ENCODE assay signal across 9 cellular contexts in genomic region chr16:29814592-29814991, GRCh38. TPM values are rescaled to one million over a fixed set of nuclear protein-coding genes. Genes with fewer than 3 reads are reported as not detected.
DNase-seq lines count a peak whose midpoint lies in the region; ATAC-seq and TF ChIP-seq lines count a peak whose summit lies in the region.
"Had no signal": no experiment of that assay in that cellular context is flagged by ENCODE, and none has a peak within 500 bp of the region (broad histone marks: within the 10 kb centered on the region; RNA-seq: fewer than 3 reads in every experiment).

No MANE protein-coding gene starts in this region.

- peak overlapping the region in 2 of 3 donors; percentile 74 to 92 for H3K9ac ChIP-seq in skeletal muscle tissue (ENCODE audit: low read depth in 1 of 3, low read length in 3 of 3)

- ATAC-seq in T-cell (replicated peaks in 1 of 4) = no peak

- peak overlapping the region; percentile 89 to 94 (median 94) for H3K4me3 Mint-ChIP-seq in T-cell

- no peaks in the 10 kb centered on the region for H3K9me3 ChIP-seq in skeletal muscle tissue (ENCODE audit: control insufficient read depth in 3 of 3, low read length in 3 of 3)
- H3K9me3 ChIP-seq: adrenal gland had no signal

- peak overlapping the region; percentile 30 for H3K27ac ChIP-seq in skeletal muscle tissue (ENCODE audit: low read depth, low read length)

- peak overlapping the region; percentile 96 to 97 for H3K27ac Mint-ChIP-seq in T-cell

- H3K4me1 Mint-ChIP-seq in T-cell = peaks cover 62 to 81% (median 67%) of the 10 kb centered on the region in 3 donors

- peaks cover 14% of the 10 kb centered on the region for H3K36me3 Mint-ChIP-seq in T-cell

- peaks cover 12% of the 10 kb centered on the region for H3K36me3 ChIP-seq in H7 (replicated peaks; ENCODE audit: control insufficient read depth, insufficient read depth, low read length)
- H3K36me3 ChIP-seq in skeletal muscle tissue (ENCODE audit: control insufficient read depth in 3 of 3, insufficient read depth in 3 of 3, low read length in 3 of 3) = peaks cover 12 to 24% (median 15%) of the 10 kb centered on the region in 3 donors

- peaks cover 56 to 76% (median 63%) of the 10 kb centered on the region in 3 donors for H3K4me1 ChIP-seq in skeletal muscle tissue (ENCODE audit: control insufficient read depth in 3 of 3, insufficient read depth in 3 of 3, low read length in 3 of 3)

- DNase-seq in H7 = peak; percentile 71
- no peak for DNase-seq in T-cell
- no peak for DNase-seq in foreskin fibroblast
- DNase-seq in glomerular visceral epithelial cell (ENCODE audit: extremely low spot score) = no peak
- no peak for DNase-seq in retina
- DNase-seq in NCI-H2081 treated with DMSO at 0.1 percent for 48 hours (lab: John Stamatoyannopoulos, UW) = no peak
- DNase-seq: HCEC 1CT had no signal

- peaks cover 0 to 2% of the 10 kb centered on the region in 2 donors for H3K27me3 Mint-ChIP-seq in T-cell

- H3K4me3 ChIP-seq in H7 (ENCODE audit: insufficient read depth, low read depth, low read length) (peak overlapping the region; percentile 82; the same call in 1 of the 2 replicates), foreskin fibroblast (ENCODE audit: low read depth in 1 of 2, low read length in 2 of 2) (peak overlapping the region; percentile 73 to 74), skeletal muscle tissue (ENCODE audit: low read length in 3 of 3) (no peak overlapping the region)

- POLR2A ChIA-PET in T-cell (lab: Charles Lee) = no interaction called here

- no peaks in the 10 kb centered on the region for H3K9me3 Mint-ChIP-seq in T-cell

- no peak for TF ChIP-seq CTCF in foreskin fibroblast (IDR thresholded peaks at IDR 0.05; ENCODE audit: low read depth, low read length)

- CTCF ChIA-PET in T-cell (lab: Charles Lee) = interaction anchor here in 1 of 2 donors (0.6 kb wide), 1 partner anchor 9 kb away, joined by 4 read pairs; no protein-coding TSS in a partner anchor

- H3K27me3 ChIP-seq in H7 (ENCODE audit: control insufficient read depth, insufficient read depth, low read length) (peaks cover 2% of the 10 kb centered on the region; the same call in 1 of the 2 replicates), skeletal muscle tissue (ENCODE audit: control insufficient read depth in 3 of 3, insufficient read depth in 3 of 3, low read length in 3 of 3) (no peaks in the 10 kb centered on the region)
- H3K27me3 ChIP-seq: adrenal gland had no signal

RNA-seq across cellular contexts. Expression of gene PAGR1, which starts 1.4 kb away (rescaled TPM):
- 62.1 and 67.1 TPM in 2 replicates for total RNA-seq in H7 (2014; rRNA removed; shearing (Covaris generic))
- total RNA-seq in T-cell = 10 to 100 TPM; 16.0 to 47.2 (median 40.6) TPM
- 8.9 TPM for total RNA-seq in skeletal muscle tissue

RNA-seq across cellular contexts. Expression of gene PRRT2, which starts 2.6 kb away (rescaled TPM):
- 1.8 and 5.6 TPM in 2 replicates for total RNA-seq in H7 (2014; rRNA removed; shearing (Covaris generic))
- total RNA-seq in T-cell (1 to 10 TPM; 2.4 to 7.9 (median 4.4) TPM), skeletal muscle tissue (0.52 TPM)

RNA-seq across cellular contexts. Expression of gene MVP, which starts 5.7 kb away (rescaled TPM):
- 7.0 and 22.0 TPM in 2 replicates for total RNA-seq in H7 (2014; rRNA removed; shearing (Covaris generic))
- total RNA-seq in T-cell = 100 to 1,000 TPM; 140 to 173 (median 158) TPM
- total RNA-seq in skeletal muscle tissue = 28.2 TPM

RNA-seq across cellular contexts. Expression of gene MAZ, which starts 8.3 kb away (rescaled TPM):
- 496 and 509 TPM in 2 replicates for total RNA-seq in H7 (2014; rRNA removed; shearing (Covaris generic))
- total RNA-seq in T-cell (100 to 1,000 TPM; 240 to 326 (median 305) TPM), skeletal muscle tissue (141 TPM)

RNA-seq across cellular contexts. Expression of gene KIF22, which starts 24.0 kb away (rescaled TPM):
- total RNA-seq in H7 (2014; rRNA removed; shearing (Covaris generic)) = 202 and 205 TPM in 2 replicates
- 10 to 100 TPM; 84.1 to 95.2 (median 84.9) TPM for total RNA-seq in T-cell
- 33.4 TPM for total RNA-seq in skeletal muscle tissue

Comparison
In these comparisons a context has a peak if more than half of its experiments do, and no peak if none do; other contexts are left out.
1. H3K4me3 ChIP-seq: peak in H7 (single experiment) and foreskin fibroblast (2 of 2); none in skeletal muscle tissue (0 of 3).